In the genomic region with DNA sequence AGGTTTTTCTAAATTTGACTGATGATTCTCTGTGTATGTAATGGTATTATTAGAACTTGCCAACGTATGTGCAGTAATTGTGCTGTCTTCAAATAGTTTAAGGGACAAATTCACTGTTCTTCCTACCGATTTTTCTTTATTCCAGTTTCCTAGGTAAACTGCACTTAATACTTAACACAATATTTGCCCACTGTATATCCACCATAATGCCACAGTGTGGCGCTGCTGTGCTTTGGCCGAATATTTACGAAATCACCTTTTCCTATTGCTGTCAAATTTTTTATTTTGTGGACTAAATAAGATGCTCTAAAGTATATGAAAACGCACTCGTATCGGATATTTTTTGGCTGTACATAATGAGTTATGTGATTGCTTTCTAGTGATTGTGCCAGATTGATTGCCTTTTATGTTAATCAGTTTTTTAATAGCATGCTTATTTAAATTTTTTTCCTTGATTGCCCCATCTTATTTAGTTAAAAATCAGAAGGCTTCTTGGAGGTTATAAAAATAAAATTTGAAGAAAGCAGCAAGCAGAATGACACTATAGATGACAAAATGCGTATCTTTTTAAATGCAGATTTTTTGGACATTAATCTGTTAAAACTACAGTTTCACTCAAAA, we compare ENCODE assay signal across 8 cellular contexts. TPM values are rescaled to one million over a fixed set of nuclear protein-coding genes. Genes with fewer than 3 reads are reported as not detected.
DNase-seq lines count a peak whose midpoint lies in the region; ATAC-seq and FAIRE-seq lines count a peak whose summit lies in the region.

No MANE protein-coding gene starts in this region.

- FAIRE-seq in small intestine (lab: Jason Lieb, UNC): peak; percentile 23

- H3K4me3 ChIP-seq in right cardiac atrium (ENCODE audit: low read length): no peak overlapping the region
- H3K4me3 ChIP-seq in small intestine (ENCODE audit: low read depth in 1 of 2, low read length in 2 of 2): no peak overlapping the region

- 35% methylated on average over 9 of the region's 9 CpGs for WGBS in right cardiac atrium
- 25 to 43% (median 36%) methylated on average over 9 of the region's 9 CpGs for WGBS in small intestine, 3 donors

- peak in 1 of 2 donors; percentile 43 for ATAC-seq in right cardiac atrium

- H3K36me3 ChIP-seq in small intestine (ENCODE audit: control insufficient read depth in 2 of 2, insufficient read depth in 2 of 2, low read length in 2 of 2): peaks cover 3 to 10% of the 10 kb centered on the region in 2 donors

- intact Hi-C loops in right cardiac atrium (cut with DNase I): no loop called here

- H3K4me1 ChIP-seq in right cardiac atrium (ENCODE audit: control insufficient read depth, insufficient read depth, low read length) (no peaks in the 10 kb centered on the region), small intestine (ENCODE audit: control insufficient read depth in 2 of 2, insufficient read depth in 1 of 2, low read depth in 1 of 2, low read length in 1 of 2) (no peaks in the 10 kb centered on the region)

- peak; percentile 35 to 71 for DNase-seq in NCI-H446 (lab: John Stamatoyannopoulos, UW)
- DNase-seq in NCI-H446 treated with DMSO at 0.1 percent for 48 hours (lab: John Stamatoyannopoulos, UW): no peak
- DNase-seq in HK-2 (ENCODE audit: unreplicated experiment): peak; percentile 14
- peak; percentile 46 for DNase-seq in RPMI7951 (ENCODE audit: low read depth)
- DNase-seq in amniotic epithelial cell (ENCODE audit: low read depth): peak; percentile 66
- peak in 2 of 3 donors; percentile 20 to 60 for DNase-seq in right cardiac atrium
- DNase-seq in small intestine: peak; percentile 47
- no peak for DNase-seq in hepatic stellate cell (ENCODE audit: low spot score)

- H3K9me3 ChIP-seq in right cardiac atrium (ENCODE audit: control insufficient read depth, low read length) (no peaks in the 10 kb centered on the region), small intestine (ENCODE audit: control insufficient read depth, low read depth) (no peaks in the 10 kb centered on the region)

- H3K27me3 ChIP-seq in right cardiac atrium (ENCODE audit: control insufficient read depth, insufficient read depth) (no peaks in the 10 kb centered on the region), small intestine (ENCODE audit: control insufficient read depth in 2 of 2, insufficient read depth in 2 of 2, low read length in 2 of 2) (no peaks in the 10 kb centered on the region)

- H3K27ac ChIP-seq in right cardiac atrium (ENCODE audit: low read length) (no peak overlapping the region), small intestine (ENCODE audit: low read depth in 1 of 2, low read length in 1 of 2) (no peak overlapping the region)

RNA-seq across cellular contexts. Expression of a gene that starts 10.5 kb away (rescaled TPM):
- 59.7 and 69.6 TPM in 2 replicates for total RNA-seq in RPMI7951 (2014; rRNA removed; shearing (Covaris generic))
- total RNA-seq in right cardiac atrium: 10 to 100 TPM; 30.1 to 38.6 (median 34.1) TPM
- polyA plus RNA-seq in right cardiac atrium: 26.0 TPM
- 10 to 100 TPM in 2 of 3 donors, 1 to 10 TPM in 1; 9.8 to 12.5 (median 10.5) TPM for polyA plus RNA-seq in small intestine

RNA-seq across cellular contexts. Expression of a gene that starts 10.8 kb away (rescaled TPM):
- total RNA-seq in RPMI7951 (2014; rRNA removed; shearing (Covaris generic)): 3.1 and 5.0 TPM in 2 replicates
- total RNA-seq in right cardiac atrium: 10 to 100 TPM in 3 of 4 donors, 1 to 10 TPM in 1; 7.9 to 14.4 (median 12.9) TPM
- polyA plus RNA-seq in right cardiac atrium (6.8 TPM), small intestine (1 to 10 TPM; 2.9 to 3.8 (median 3.6) TPM)

Comparison
In these comparisons a context has a peak if more than half of its experiments do, and no peak if none do; other contexts are left out.
1. DNase-seq: peak in NCI-H446 (2 of 2), HK-2 (single experiment), RPMI7951 (single experiment), amniotic epithelial cell (single experiment), right cardiac atrium (2 of 3) and small intestine (single experiment); none in NCI-H446 treated with DMSO at 0.1 percent for 48 hours (single experiment) and hepatic stellate cell (single experiment).